In genomic region chr2:85951351-85952067, GRCh38 we compare ENCODE assay signal across 1 cellular context.
TF ChIP-seq lines count a peak whose summit lies in the region.

No MANE protein-coding gene starts in this region.

TF ChIP-seq in HepG2, 621 proteins besides CTCF, POLR2A, EP300 and RAD21 (continued from another document and continues in another):
- TF ChIP-seq, protein P1, sequence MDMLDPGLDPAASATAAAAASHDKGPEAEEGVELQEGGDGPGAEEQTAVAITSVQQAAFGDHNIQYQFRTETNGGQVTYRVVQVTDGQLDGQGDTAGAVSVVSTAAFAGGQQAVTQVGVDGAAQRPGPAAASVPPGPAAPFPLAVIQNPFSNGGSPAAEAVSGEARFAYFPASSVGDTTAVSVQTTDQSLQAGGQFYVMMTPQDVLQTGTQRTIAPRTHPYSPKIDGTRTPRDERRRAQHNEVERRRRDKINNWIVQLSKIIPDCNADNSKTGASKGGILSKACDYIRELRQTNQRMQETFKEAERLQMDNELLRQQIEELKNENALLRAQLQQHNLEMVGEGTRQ (IDR thresholded peaks at IDR 0.05; ENCODE audit: low read depth, low read length), result no peak
- TF ChIP-seq, protein P1 (CRISPR knock-in tag; IDR thresholded peaks at IDR 0.05; ENCODE audit: borderline replicate concordance), result no peak
- no peak for TF ChIP-seq GZF1 (CRISPR knock-in tag; IDR thresholded peaks at IDR 0.05)
- no peak for TF ChIP-seq ZNF234 (CRISPR knock-in tag; conservative IDR thresholded peaks at IDR 0.05)
- TF ChIP-seq ARID3A (IDR thresholded peaks at IDR 0.05; ENCODE audit: low read depth, low read length), result no peak
- no peak for TF ChIP-seq SIX1 (CRISPR knock-in tag; IDR thresholded peaks at IDR 0.05; ENCODE audit: borderline replicate concordance)
- TF ChIP-seq ZNF292 (CRISPR knock-in tag; IDR thresholded peaks at IDR 0.05; ENCODE audit: borderline replicate concordance, low read depth), result peak; percentile 71; the same call in 1 of the 2 replicates
- no peak for TF ChIP-seq FOXA1 (IDR thresholded peaks at IDR 0.05)
- TF ChIP-seq FOXA1 (CRISPR knock-in tag; IDR thresholded peaks at IDR 0.05), result peak; percentile 75
- TF ChIP-seq, protein P2, sequence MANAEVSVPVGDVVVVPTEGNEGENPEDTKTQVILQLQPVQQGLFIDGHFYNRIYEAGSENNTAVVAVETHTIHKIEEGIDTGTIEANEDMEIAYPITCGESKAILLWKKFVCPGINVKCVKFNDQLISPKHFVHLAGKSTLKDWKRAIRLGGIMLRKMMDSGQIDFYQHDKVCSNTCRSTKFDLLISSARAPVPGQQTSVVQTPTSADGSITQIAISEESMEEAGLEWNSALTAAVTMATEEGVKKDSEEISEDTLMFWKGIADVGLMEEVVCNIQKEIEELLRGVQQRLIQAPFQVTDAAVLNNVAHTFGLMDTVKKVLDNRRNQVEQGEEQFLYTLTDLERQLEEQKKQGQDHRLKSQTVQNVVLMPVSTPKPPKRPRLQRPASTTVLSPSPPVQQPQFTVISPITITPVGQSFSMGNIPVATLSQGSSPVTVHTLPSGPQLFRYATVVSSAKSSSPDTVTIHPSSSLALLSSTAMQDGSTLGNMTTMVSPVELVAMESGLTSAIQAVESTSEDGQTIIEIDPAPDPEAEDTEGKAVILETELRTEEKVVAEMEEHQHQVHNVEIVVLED (CRISPR knock-in tag; IDR thresholded peaks at IDR 0.05; ENCODE audit: borderline replicate concordance), result no peak
- no peak for TF ChIP-seq ZHX1 (CRISPR knock-in tag; IDR thresholded peaks at IDR 0.05; ENCODE audit: low read depth)
- peak; percentile 27; the same call in 1 of the 2 replicates for TF ChIP-seq FOSL2 (CRISPR knock-in tag; IDR thresholded peaks at IDR 0.05)
- TF ChIP-seq SNRNP70 (IDR thresholded peaks at IDR 0.05; ENCODE audit: low read depth, low read length), result no peak
- TF ChIP-seq KDM5A (IDR thresholded peaks at IDR 0.05; ENCODE audit: borderline replicate concordance, low read length), result no peak
- no peak for TF ChIP-seq ZNF263 (CRISPR knock-in tag; IDR thresholded peaks at IDR 0.05)
- no peak for TF ChIP-seq ISX (CRISPR knock-in tag; conservative IDR thresholded peaks at IDR 0.05)
- no peak for TF ChIP-seq ZNF446 (CRISPR knock-in tag; IDR thresholded peaks at IDR 0.05)
- TF ChIP-seq ZNF260 (CRISPR knock-in tag; IDR thresholded peaks at IDR 0.05; ENCODE audit: borderline replicate concordance, low read depth), result no peak
- TF ChIP-seq ZNF788 (CRISPR knock-in tag; IDR thresholded peaks at IDR 0.05; ENCODE audit: borderline replicate concordance), result no peak
- no peak for TF ChIP-seq ATF7 (IDR thresholded peaks at IDR 0.05)
- TF ChIP-seq ATF7 (CRISPR knock-in tag; IDR thresholded peaks at IDR 0.05), result no peak
- TF ChIP-seq ZNF569 (CRISPR knock-in tag; IDR thresholded peaks at IDR 0.05; ENCODE audit: borderline replicate concordance), result no peak
- TF ChIP-seq RARG (CRISPR knock-in tag; IDR thresholded peaks at IDR 0.05; ENCODE audit: low read depth), result no peak
- TF ChIP-seq RAD51 (IDR thresholded peaks at IDR 0.05; ENCODE audit: borderline replicate concordance), result no peak
- no peak for TF ChIP-seq ZNF737 (CRISPR knock-in tag; IDR thresholded peaks at IDR 0.05; ENCODE audit: borderline replicate concordance)
- no peak for TF ChIP-seq ONECUT2 (CRISPR knock-in tag; IDR thresholded peaks at IDR 0.05)
- TF ChIP-seq CHD4 (IDR thresholded peaks at IDR 0.05; ENCODE audit: borderline replicate concordance, low read length), result no peak
- TF ChIP-seq ZNF784 (CRISPR knock-in tag; IDR thresholded peaks at IDR 0.05; ENCODE audit: borderline replicate concordance), result no peak
- TF ChIP-seq MYPOP (CRISPR knock-in tag; IDR thresholded peaks at IDR 0.05), result no peak
- no peak for TF ChIP-seq CENPX (CRISPR knock-in tag; IDR thresholded peaks at IDR 0.05)
- TF ChIP-seq HNF4A (CRISPR knock-in tag; IDR thresholded peaks at IDR 0.05), result 0 out of 2 replicates have a peak, but pooled peaks have one; percentile 41
- TF ChIP-seq, protein P3, sequence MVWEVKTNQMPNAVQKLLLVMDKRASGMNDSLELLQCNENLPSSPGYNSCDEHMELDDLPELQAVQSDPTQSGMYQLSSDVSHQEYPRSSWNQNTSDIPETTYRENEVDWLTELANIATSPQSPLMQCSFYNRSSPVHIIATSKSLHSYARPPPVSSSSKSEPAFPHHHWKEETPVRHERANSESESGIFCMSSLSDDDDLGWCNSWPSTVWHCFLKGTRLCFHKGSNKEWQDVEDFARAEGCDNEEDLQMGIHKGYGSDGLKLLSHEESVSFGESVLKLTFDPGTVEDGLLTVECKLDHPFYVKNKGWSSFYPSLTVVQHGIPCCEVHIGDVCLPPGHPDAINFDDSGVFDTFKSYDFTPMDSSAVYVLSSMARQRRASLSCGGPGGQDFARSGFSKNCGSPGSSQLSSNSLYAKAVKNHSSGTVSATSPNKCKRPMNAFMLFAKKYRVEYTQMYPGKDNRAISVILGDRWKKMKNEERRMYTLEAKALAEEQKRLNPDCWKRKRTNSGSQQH (CRISPR knock-in tag; IDR thresholded peaks at IDR 0.05; ENCODE audit: low read depth), result no peak
- 0 out of 2 replicates have a peak, but pooled peaks have one; percentile 40 for TF ChIP-seq PPARG (CRISPR knock-in tag; conservative IDR thresholded peaks at IDR 0.05)
- TF ChIP-seq NFE2 (CRISPR knock-in tag; IDR thresholded peaks at IDR 0.05), result no peak
- no peak for TF ChIP-seq NCOR1 (IDR thresholded peaks at IDR 0.05; ENCODE audit: borderline replicate concordance, low read length)
- TF ChIP-seq MEIS1 (CRISPR knock-in tag; IDR thresholded peaks at IDR 0.05; ENCODE audit: borderline replicate concordance), result peak; percentile 40; the same call in 1 of the 2 replicates
- TF ChIP-seq ZNF331 (CRISPR knock-in tag; IDR thresholded peaks at IDR 0.05), result 0 out of 2 replicates have a peak, but pooled peaks have one; percentile 39
- 0 out of 2 replicates have a peak, but pooled peaks have one; percentile 28 for TF ChIP-seq PAXIP1 (CRISPR knock-in tag; conservative IDR thresholded peaks at IDR 0.05)
- TF ChIP-seq RFX3 (CRISPR knock-in tag; IDR thresholded peaks at IDR 0.05), result no peak
- TF ChIP-seq BCL6 (CRISPR knock-in tag; IDR thresholded peaks at IDR 0.05), result peak; percentile 55
- TF ChIP-seq, protein P4, sequence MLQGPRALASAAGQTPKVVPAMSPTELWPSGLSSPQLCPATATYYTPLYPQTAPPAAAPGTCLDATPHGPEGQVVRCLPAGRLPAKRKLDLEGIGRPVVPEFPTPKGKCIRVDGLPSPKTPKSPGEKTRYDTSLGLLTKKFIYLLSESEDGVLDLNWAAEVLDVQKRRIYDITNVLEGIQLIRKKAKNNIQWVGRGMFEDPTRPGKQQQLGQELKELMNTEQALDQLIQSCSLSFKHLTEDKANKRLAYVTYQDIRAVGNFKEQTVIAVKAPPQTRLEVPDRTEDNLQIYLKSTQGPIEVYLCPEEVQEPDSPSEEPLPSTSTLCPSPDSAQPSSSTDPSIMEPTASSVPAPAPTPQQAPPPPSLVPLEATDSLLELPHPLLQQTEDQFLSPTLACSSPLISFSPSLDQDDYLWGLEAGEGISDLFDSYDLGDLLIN (CRISPR knock-in tag; IDR thresholded peaks at IDR 0.05; ENCODE audit: borderline replicate concordance), result no peak
- TF ChIP-seq, protein P5, sequence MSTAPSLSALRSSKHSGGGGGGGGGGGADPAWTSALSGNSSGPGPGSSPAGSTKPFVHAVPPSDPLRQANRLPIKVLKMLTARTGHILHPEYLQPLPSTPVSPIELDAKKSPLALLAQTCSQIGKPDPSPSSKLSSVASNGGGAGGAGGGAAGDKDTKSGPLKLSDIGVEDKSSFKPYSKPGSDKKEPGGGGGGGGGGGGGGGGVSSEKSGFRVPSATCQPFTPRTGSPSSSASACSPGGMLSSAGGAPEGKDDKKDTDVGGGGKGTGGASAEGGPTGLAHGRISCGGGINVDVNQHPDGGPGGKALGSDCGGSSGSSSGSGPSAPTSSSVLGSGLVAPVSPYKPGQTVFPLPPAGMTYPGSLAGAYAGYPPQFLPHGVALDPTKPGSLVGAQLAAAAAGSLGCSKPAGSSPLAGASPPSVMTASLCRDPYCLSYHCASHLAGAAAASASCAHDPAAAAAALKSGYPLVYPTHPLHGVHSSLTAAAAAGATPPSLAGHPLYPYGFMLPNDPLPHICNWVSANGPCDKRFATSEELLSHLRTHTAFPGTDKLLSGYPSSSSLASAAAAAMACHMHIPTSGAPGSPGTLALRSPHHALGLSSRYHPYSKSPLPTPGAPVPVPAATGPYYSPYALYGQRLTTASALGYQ (CRISPR knock-in tag; IDR thresholded peaks at IDR 0.05), result no peak
